Comparison of ENCODE assay signal across 39 cellular contexts in the genomic region with DNA sequence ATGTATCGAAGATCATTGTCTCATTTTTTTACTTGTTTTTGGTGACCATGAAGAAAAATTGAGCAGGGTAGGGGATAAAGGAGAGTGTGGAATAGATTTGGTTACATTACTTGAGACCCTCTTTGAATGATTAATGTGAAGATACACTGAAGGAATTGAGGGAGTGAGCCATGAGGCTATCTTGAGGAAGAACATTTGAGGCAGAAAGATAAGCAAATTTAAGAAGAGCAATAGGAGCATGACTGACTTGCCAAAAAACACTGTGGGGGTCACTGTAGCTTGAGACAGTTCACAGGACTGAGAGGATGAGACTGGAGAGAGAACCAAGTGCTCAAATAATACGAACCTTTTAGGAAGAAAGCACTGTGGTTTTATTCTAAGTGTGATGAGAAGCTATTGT. TPM values are rescaled to one million over a fixed set of nuclear protein-coding genes. Genes with fewer than 3 reads are reported as not detected.
DNase-seq lines count a peak whose midpoint lies in the region; ATAC-seq, FAIRE-seq and TF ChIP-seq lines count a peak whose summit lies in the region.
"Had no signal": no experiment of that assay in that cellular context is flagged by ENCODE, and none has a peak within 500 bp of the region (broad histone marks: within the 10 kb centered on the region; RNA-seq: fewer than 3 reads in every experiment).

No MANE protein-coding gene starts in this region.

- H4K91ac ChIP-seq in H1 (replicated peaks; ENCODE audit: insufficient read length, low read length) (no peak overlapping the region), H9 (ENCODE audit: insufficient read length, low read depth, low read length) (no peak overlapping the region)

- H3K9me3 Mint-ChIP-seq in H9: peaks cover 7 to 8% of the 10 kb centered on the region in 2 experiments; a peak in 4 of 5 replicates

- no peak overlapping the region for H2BK5ac ChIP-seq in H1 (ENCODE audit: low read depth, low read length)
- no peak overlapping the region for H2BK5ac ChIP-seq in H9 (ENCODE audit: insufficient read length, low read length)

- H3K36me3 ChIP-seq in DND-41 (ENCODE audit: insufficient read depth, low read length) (no peaks in the 10 kb centered on the region), H1 (ENCODE audit: control insufficient read depth in 2 of 4, insufficient read depth in 4 of 4, low read length in 3 of 4) (no peaks in the 10 kb centered on the region; a peak in 1 of 8 replicates)
- H3K36me3 ChIP-seq: ascending aorta, BE2C, colonic mucosa, stomach, thyroid gland, uterus had no signal

- 88% methylated on average over 2 of the region's 2 CpGs; no CpG with 5 or more reads in 1 of the 2 experiments for WGBS in H1 (ENCODE audit: extremely low coverage in 1 of 2, insufficient coverage in 1 of 2, insufficient read length in 1 of 2, insufficient replicate concordance in 2 of 2, low coverage in 1 of 2, low lambda C conversion rate in 2 of 2, missing lambda C conversion rate in 1 of 2), 2 experiments
- no CpG with 5 or more reads among the region's 2 CpGs for WGBS in H9 (ENCODE audit: extremely low coverage, insufficient read length, low lambda C conversion rate)

- H2BK15ac ChIP-seq in H1 (ENCODE audit: low read length) (no peak overlapping the region), H9 (ENCODE audit: low read depth, low read length) (no peak overlapping the region)

- H3K36me3 Mint-ChIP-seq in H9 (ENCODE audit: insufficient read depth in 1 of 3, low read depth in 3 of 3): peaks cover 7 to 8% (median 8%) of the 10 kb centered on the region in 3 experiments

- H2BK12ac ChIP-seq in H1 (ENCODE audit: low read depth, low read length): no peak overlapping the region
- H2BK12ac ChIP-seq in H9 (ENCODE audit: insufficient read length, low read depth, low read length): no peak overlapping the region

- 0 out of 2 replicates have a peak overlapping the region, but pooled peaks have one; percentile 43 for H2BK20ac ChIP-seq in H1 (ENCODE audit: low read length)
- H2BK20ac ChIP-seq in H9 (ENCODE audit: low read depth, low read length, poor library complexity, severe bottlenecking): no peak overlapping the region

- H2AFZ ChIP-seq in DND-41 (ENCODE audit: low read depth, low read length): 0 out of 2 replicates have a peak overlapping the region, but pooled peaks have one; percentile 7
- H2AFZ ChIP-seq in H1 (ENCODE audit: low read length): no peak overlapping the region
- H2AFZ ChIP-seq in H9 (ENCODE audit: low read length): no peak overlapping the region

- H3K18ac ChIP-seq in H1 (ENCODE audit: extremely low read depth, low read length) (no peak overlapping the region), H9 (ENCODE audit: insufficient read length, low read depth, low read length) (no peak overlapping the region)

- H3T11ph ChIP-seq in H9 (ENCODE audit: low read length): no peak overlapping the region

- no peaks in the 10 kb centered on the region for H3K23me2 ChIP-seq in H1 (ENCODE audit: low read depth, low read length)
- no peaks in the 10 kb centered on the region for H3K23me2 ChIP-seq in H9 (ENCODE audit: insufficient read length, low read depth, low read length, poor library complexity, severe bottlenecking)

- H3K4me2 ChIP-seq in DND-41 (ENCODE audit: insufficient read depth, low read length) (no peak overlapping the region), H1 (ENCODE audit: insufficient read depth in 1 of 2, low read depth in 2 of 2, low read length in 2 of 2) (no peak overlapping the region), H9 (ENCODE audit: insufficient read depth, insufficient read length, low read length) (no peak overlapping the region)
- H3K4me2 ChIP-seq: smooth muscle cell had no signal

- POLR2A ChIA-PET in H1 (lab: Charles Lee; ENCODE audit: partially characterized antibody): no interaction called here

- H3K27me3 ChIP-seq in DND-41 (ENCODE audit: insufficient read depth, low read length, poor library complexity) (no peaks in the 10 kb centered on the region), H1 (replicated peaks in 1 of 4; ENCODE audit: control insufficient read depth in 3 of 4, extremely low read depth in 1 of 4, insufficient read depth in 3 of 4, low read length in 3 of 4) (no peaks in the 10 kb centered on the region), H9 (ENCODE audit: insufficient read depth, low read length) (no peaks in the 10 kb centered on the region)
- H3K27me3 ChIP-seq: ascending aorta, BE2C, colonic mucosa, stomach, thyroid gland, uterus had no signal

- TF ChIP-seq RAD21 in H1 (IDR thresholded peaks at IDR 0.05 in 1 of 2, conservative IDR thresholded peaks at IDR 0.05 in 1 of 2; ENCODE audit: low read depth in 2 of 2, low read length in 2 of 2): no peak

- H4K5ac ChIP-seq in H1 (ENCODE audit: insufficient read length, low read depth, low read length) (no peak overlapping the region), H9 (ENCODE audit: insufficient read length, low read depth, low read length) (no peak overlapping the region)

- no peaks in the 10 kb centered on the region for H3K27me3 Mint-ChIP-seq in H9 (ENCODE audit: low read depth)
- H3K27me3 Mint-ChIP-seq: activated naive CD8-positive, alpha-beta T cell treated with anti-CD3 and anti-CD28 coated beads, Interleukin-2, amount 10 ng/mL, durations not matched to agents 7 days and 5 days; T-helper 17 cell had no signal

- H4K20me1 ChIP-seq in DND-41 (ENCODE audit: insufficient read depth, low read length) (no peaks in the 10 kb centered on the region), H1 (replicated peaks in 1 of 2; ENCODE audit: control insufficient read depth in 1 of 2, insufficient read depth in 2 of 2, low read length in 2 of 2) (no peaks in the 10 kb centered on the region), H9 (ENCODE audit: control insufficient read depth, insufficient read depth, insufficient read length) (no peaks in the 10 kb centered on the region)

- no peak for TF ChIP-seq POLR2A in H1 (IDR thresholded peaks at IDR 0.05; ENCODE audit: control extremely low read depth in 1 of 2, low read depth in 2 of 2, low read length in 2 of 2)

- no peak for TF ChIP-seq CTCF in DND-41 (IDR thresholded peaks at IDR 0.05; ENCODE audit: borderline replicate concordance, extremely low read depth, low read length, poor library complexity, severe bottlenecking)
- no peak for TF ChIP-seq CTCF in H1 (IDR thresholded peaks at IDR 0.05; ENCODE audit: control extremely low read depth in 1 of 3, insufficient read depth in 1 of 3, low read depth in 1 of 3, low read length in 3 of 3)
- TF ChIP-seq CTCF in H9 (conservative IDR thresholded peaks at IDR 0.05): no peak

- H2BK120ac ChIP-seq in H1 (replicated peaks; ENCODE audit: low read depth, low read length) (no peak overlapping the region), H9 (ENCODE audit: low read depth, low read length, poor library complexity, severe bottlenecking) (no peak overlapping the region)

- H3K79me1 ChIP-seq in H1 (ENCODE audit: low read depth, low read length): no peaks in the 10 kb centered on the region
- H3K79me1 ChIP-seq in H9 (ENCODE audit: insufficient read depth, low read depth, low read length, poor library complexity, severe bottlenecking): no peaks in the 10 kb centered on the region

- no peak overlapping the region for H3K4me3 ChIP-seq in DND-41 (ENCODE audit: low read depth in 1 of 2, low read length in 2 of 2)
- H3K4me3 ChIP-seq in H1 (ENCODE audit: extremely low read depth in 1 of 4, insufficient read depth in 2 of 4, low read depth in 3 of 4, low read length in 4 of 4): no peak overlapping the region
- H3K4me3 ChIP-seq: ascending aorta, colonic mucosa, lung, mucosa of descending colon, smooth muscle cell, stomach, thyroid gland, uterus had no signal

- no peak overlapping the region for H3K56ac ChIP-seq in H1 (replicated peaks; ENCODE audit: insufficient read length, low read depth, low read length)
- no peak overlapping the region for H3K56ac ChIP-seq in H9 (ENCODE audit: insufficient read length, low read depth, low read length)

- no peak overlapping the region for H3K27ac Mint-ChIP-seq in H9
- H3K27ac Mint-ChIP-seq: activated naive CD8-positive, alpha-beta T cell treated with anti-CD3 and anti-CD28 coated beads, Interleukin-2, amount 10 ng/mL, durations not matched to agents 7 days and 5 days; activated T-helper 2 cell treated with anti-CD3 and anti-CD28 coated beads, Interferon-gamma antibody, Interleukin-2, Interleukin-4, amounts not matched to agents 10 μg/mL and 5 μg/mL and 100 μg/mL, durations not matched to agents 14 hours and 24 hours and 36 hours; T-helper 17 cell had no signal

- CTCF ChIA-PET in H1 (lab: Charles Lee; ENCODE audit: partially characterized antibody): interaction anchor here (1.2 to 1.3 kb wide), 2 partner anchors 10 to 13 kb away, joined by 5 to 8 read pairs; no protein-coding TSS in a partner anchor

- no peak for TF ChIP-seq EP300 in H1 (IDR thresholded peaks at IDR 0.05; ENCODE audit: borderline replicate concordance in 1 of 2, low read depth in 2 of 2, low read length in 2 of 2)

- no peak overlapping the region for H3K4me3 Mint-ChIP-seq in H9
- H3K4me3 Mint-ChIP-seq: activated naive CD8-positive, alpha-beta T cell treated with anti-CD3 and anti-CD28 coated beads, Interleukin-2, amount 10 ng/mL, durations not matched to agents 7 days and 5 days; neural crest cell; T-helper 17 cell had no signal

- H3K9ac ChIP-seq in DND-41 (ENCODE audit: low read depth, low read length) (no peak overlapping the region), H1 (replicated peaks in 1 of 4; ENCODE audit: extremely low read depth in 1 of 4, low read depth in 3 of 4, low read length in 3 of 4) (no peak overlapping the region), H9 (ENCODE audit: extremely low read depth, insufficient read length, low read length) (no peak overlapping the region)

- no peak for DNase-seq in DND-41
- peak; percentile 79 for DNase-seq in OCI-M1 (lab: John Stamatoyannopoulos, UW)
- DNase-seq in H1 (ENCODE audit: low read depth in 1 of 2, low spot score in 2 of 2): no peak
- peak; percentile 10 for DNase-seq in smooth muscle cell of the brain vasculature (ENCODE audit: low read depth, low spot score)
- no peak for DNase-seq in germinal center (ENCODE audit: low spot score)
- DNase-seq in H9: no peak
- DNase-seq: ACHN; activated CD4-positive, alpha-beta T cell treated with anti-CD3 and anti-CD28 coated beads for 4 hours; activated CD8-positive, alpha-beta memory T cell treated with anti-CD3 and anti-CD28 coated beads for 24 hours; activated naive CD8-positive, alpha-beta T cell treated with anti-CD3 and anti-CD28 coated beads, Interleukin-2, amount 10 ng/mL, durations not matched to agents 7 days and 5 days; activated T-cell treated with anti-CD3 and anti-CD28 coated beads for 4 hours; BE2C; colonic mucosa; effector CD8-positive, alpha-beta T cell; hypothalamus; left cardiac atrium; mucosa of descending colon; NCI-H1417 treated with DMSO at 0.1 percent for 48 hours; NCI-H2029 treated with DMSO at 0.1 percent for 48 hours; NCI-H526; NK-92 treated with Interleukin-12 subunit alpha and Interleukin-12 subunit beta, amount 100 ng/mL, for 24 hours; posterior cingulate gyrus; right cardiac atrium; Right ventricle myocardium superior; stimulated activated CD4-positive, alpha-beta T cell treated with anti-CD3 and anti-CD28 coated beads, Interleukin-1b, Interleukin-23, amount 100 ng/mL, for 48 hours; stomach; T-helper 17 cell; thyroid gland; uterus had no signal

- no peak for FAIRE-seq in H1 (lab: Jason Lieb, UNC)

- H3K4me1 ChIP-seq in DND-41 (ENCODE audit: insufficient read depth, low read length) (peaks cover 9% of the 10 kb centered on the region), H1 (replicated peaks in 1 of 4; ENCODE audit: control insufficient read depth in 3 of 4, insufficient read depth in 4 of 4, low read length in 3 of 4) (no peaks in the 10 kb centered on the region), H9 (ENCODE audit: insufficient read depth, low read length) (no peaks in the 10 kb centered on the region; the same call in 1 of the 2 replicates)
- H3K4me1 ChIP-seq: ascending aorta, BE2C, colonic mucosa, stomach, thyroid gland, uterus had no signal

- H3K79me2 ChIP-seq in DND-41 (ENCODE audit: insufficient read depth, low read length) (no peaks in the 10 kb centered on the region), H1 (ENCODE audit: control insufficient read depth in 1 of 2, insufficient read depth in 2 of 2, low read length in 2 of 2) (no peaks in the 10 kb centered on the region), H9 (ENCODE audit: insufficient read depth, low read length) (no peaks in the 10 kb centered on the region)

- H3K23ac ChIP-seq in H1 (ENCODE audit: insufficient read length): no peak overlapping the region
- no peak overlapping the region for H3K23ac ChIP-seq in H9 (ENCODE audit: insufficient read length, low read depth, low read length)

- H3K14ac ChIP-seq in H1 (ENCODE audit: insufficient read length): no peak overlapping the region
- H3K14ac ChIP-seq in H9 (ENCODE audit: insufficient read depth, low read length): no peak overlapping the region

- no peak for ATAC-seq in DND-41 (ENCODE audit: insufficient read depth, low read depth)
- no peak for ATAC-seq in HG02759 (IDR thresholded peaks at IDR 0.05; ENCODE audit: unreplicated experiment)
- ATAC-seq: left cardiac atrium, mucosa of descending colon, Panc1, right cardiac atrium, SK-N-SH treated with all-trans-retinoic acid at 6 μM for 48 hours, T-helper 17 cell had no signal

- H3K4ac ChIP-seq in H1 (replicated peaks; ENCODE audit: insufficient read length, low read depth, low read length): no peak overlapping the region
- H3K4ac ChIP-seq in H9 (ENCODE audit: low read depth, low read length): no peak overlapping the region

- H3K27ac ChIP-seq in DND-41 (ENCODE audit: low read length) (no peak overlapping the region), H1 (ENCODE audit: low read depth, low read length) (no peak overlapping the region), H9 (ENCODE audit: insufficient read length, low read depth, low read length) (no peak overlapping the region)
- H3K27ac ChIP-seq: ascending aorta, colonic mucosa, HL-60, stomach, thyroid gland, uterus had no signal

- H4K8ac ChIP-seq in H1 (ENCODE audit: extremely low read depth, insufficient read depth, low read length): no peak overlapping the region
- no peak overlapping the region for H4K8ac ChIP-seq in H9 (replicated peaks; ENCODE audit: insufficient read length, low read depth, low read length)

- H2AK5ac ChIP-seq in H1 (ENCODE audit: low read depth, low read length): no peak overlapping the region
- H2AK5ac ChIP-seq in H9 (ENCODE audit: insufficient read length, low read length): no peak overlapping the region

- H3K4me1 Mint-ChIP-seq in H9: peaks cover 3 to 5% of the 10 kb centered on the region in 2 experiments
- H3K4me1 Mint-ChIP-seq: neural crest cell had no signal

- H3K9me3 ChIP-seq in DND-41 (ENCODE audit: insufficient read depth, low read length, severe bottlenecking) (peaks cover 3% of the 10 kb centered on the region), H1 (ENCODE audit: insufficient read depth in 2 of 2, low read depth in 1 of 2, low read length in 1 of 2) (peaks cover 0 to 10% of the 10 kb centered on the region in 2 experiments; a peak in 1 of 4 replicates), H9 (ENCODE audit: control insufficient read depth, low read depth, low read length) (peaks cover 6% of the 10 kb centered on the region)
- H3K9me3 ChIP-seq: ascending aorta, BE2C, colonic mucosa, mucosa of descending colon, thyroid gland, uterus had no signal

RNA-seq across cellular contexts. Expression of gene PTPRC, which starts 43.1 kb away (rescaled TPM):
- total RNA-seq in H1 (2021; fragmentation: NEBNext Ultra II Directional; extraction: Animal tissue kit (Norgen Biotek cat#: 25700)): not detected in 2 replicates
- polyA plus RNA-seq in H1 (2011; rRNA removed): 0.05 TPM in 1 of 2 replicates, not detected in the other
- polyA plus RNA-seq in H1 (2011; cell fraction: cytosol; rRNA removed): 0.09 TPM
- polyA plus RNA-seq in H1 (2011; cell fraction: nucleus; rRNA removed): not detected
- polyA plus RNA-seq in H1 (2012, experiment 1 of 2): 0.10 TPM in 1 of 4 replicates, not detected in the others
- polyA plus RNA-seq in H1 (2012, experiment 2 of 2): not detected
- 0.08 TPM for polyA plus RNA-seq in H1 (2013, experiment 1 of 2)
- polyA plus RNA-seq in H1 (2013, experiment 2 of 2): 0.09 TPM
- not detected in 2 replicates for polyA minus RNA-seq in H1 (2011; rRNA and poly(A)+ RNA removed)
- polyA minus RNA-seq in H1 (2011; cell fraction: cytosol; rRNA and poly(A)+ RNA removed): not detected
- not detected for polyA minus RNA-seq in H1 (2011; cell fraction: nucleus; rRNA and poly(A)+ RNA removed)
- total RNA-seq in H9 (2021): not detected in 2 replicates
- total RNA-seq: neural crest cell had no signal
- polyA plus RNA-seq: smooth muscle cell had no signal

RNA-seq across cellular contexts. Expression of gene ATP6V1G3, which starts 55.3 kb away (rescaled TPM):
- total RNA-seq in H1 (2021; fragmentation: NEBNext Ultra II Directional; extraction: Animal tissue kit (Norgen Biotek cat#: 25700)): not detected in 2 replicates
- polyA plus RNA-seq in H1 (2011; rRNA removed): not detected in 2 replicates
- polyA plus RNA-seq in H1 (2011; cell fraction: cytosol; rRNA removed): not detected
- not detected for polyA plus RNA-seq in H1 (2011; cell fraction: nucleus; rRNA removed)
- polyA plus RNA-seq in H1 (2012, experiment 1 of 2): not detected in 4 replicates
- not detected for polyA plus RNA-seq in H1 (2012, experiment 2 of 2)
- not detected for polyA plus RNA-seq in H1 (2013, experiment 1 of 2)
- not detected for polyA plus RNA-seq in H1 (2013, experiment 2 of 2)
- polyA minus RNA-seq in H1 (2011; rRNA and poly(A)+ RNA removed): not detected in 2 replicates
- polyA minus RNA-seq in H1 (2011; cell fraction: cytosol; rRNA and poly(A)+ RNA removed): not detected
- not detected for polyA minus RNA-seq in H1 (2011; cell fraction: nucleus; rRNA and poly(A)+ RNA removed)
- total RNA-seq in H9 (2021): not detected in 2 replicates
- total RNA-seq: activated naive CD8-positive, alpha-beta T cell treated with anti-CD3 and anti-CD28 coated beads, Interleukin-2, amount 10 ng/mL, durations not matched to agents 7 days and 5 days; activated T-helper 2 cell treated with anti-CD3 and anti-CD28 coated beads, Interferon-gamma antibody, Interleukin-2, Interleukin-4, amounts not matched to agents 10 μg/mL and 5 μg/mL and 100 μg/mL, durations not matched to agents 14 hours and 24 hours and 36 hours; ascending aorta; colonic mucosa; H4; left cardiac atrium; lung; mucosa of descending colon; neural crest cell; right cardiac atrium; Right ventricle myocardium superior; smooth muscle cell; stomach; T-helper 17 cell; thyroid gland; uterus had no signal
- polyA plus RNA-seq: lung, right cardiac atrium, smooth muscle cell, stomach had no signal

Comparison
In these comparisons a context has a peak if more than half of its experiments do, and no peak if none do; other contexts are left out.
1. DNase-seq: peak in OCI-M1 (single experiment) and smooth muscle cell of the brain vasculature (single experiment); none in DND-41 (single experiment), H1 (0 of 2), germinal center (single experiment) and H9 (single experiment).